ENCODE assay signal across 16 cellular contexts in genomic region chr1:170729608-170730378, GRCh38.
DNase-seq lines count a peak whose midpoint lies in the region; ATAC-seq and TF ChIP-seq lines count a peak whose summit lies in the region.
"Had no signal": no experiment of that assay in that cellular context is flagged by ENCODE, and none has a peak within 500 bp of the region (broad histone marks: within the 10 kb centered on the region; RNA-seq: fewer than 3 reads in every experiment).

No MANE protein-coding gene starts in this region.

- H3K27ac ChIP-seq in ascending aorta (peak overlapping the region; percentile 75 to 82), gastrocnemius medialis (peak overlapping the region; percentile 85 to 95 (median 90)), substantia nigra (ENCODE audit: low read depth, low read length, poor library complexity, severe bottlenecking) (no peak overlapping the region)

- peak; percentile 25 to 65 for TF ChIP-seq POLR2A in gastrocnemius medialis (IDR thresholded peaks at IDR 0.05)

- peak; percentile 91 to 92 for ATAC-seq in gastrocnemius medialis
- ATAC-seq in GM18502 (IDR thresholded peaks at IDR 0.05; ENCODE audit: poor library complexity, unreplicated experiment): no peak
- ATAC-seq in GM21619 (IDR thresholded peaks at IDR 0.05; ENCODE audit: unreplicated experiment): no peak
- ATAC-seq: stimulated activated naive B cell treated with anti-CD40 and anti-IgM and Interleukin-4, amounts not matched to agents 10 μg/mL and 1 μg/mL and 100 μg/mL, for 72 hours had no signal

- H3K4me1 ChIP-seq in ascending aorta (peaks cover 4 to 8% of the 10 kb centered on the region in 2 donors), gastrocnemius medialis (peaks cover 65 to 71% of the 10 kb centered on the region in 2 donors)

- in situ Hi-C loops in gastrocnemius medialis (cut with MboI; ENCODE audit: low sequenced_read_pairs in 4 of 4): loop anchor here in 1 of 4 donors (25.0 kb wide), 1 partner anchor 1242 kb away; the partner anchor contains the start of gene SLC19A2

- intact Hi-C loops in ascending aorta (cut with DNase I): loop anchor here (2.0 to 10.0 kb wide), 2 partner anchors 17 to 45 kb away; no protein-coding TSS in a partner anchor
- intact Hi-C loops in gastrocnemius medialis (cut with DNase I; ENCODE audit: low total_unique reads): loop anchor here (2.0 to 10.0 kb wide), 3 partner anchors 33 to 1245 kb away; partner anchors contain the start of genes SCYL3 and SLC19A2

- peaks cover 8 to 23% of the 10 kb centered on the region in 2 donors for H3K36me3 ChIP-seq in ascending aorta
- no peaks in the 10 kb centered on the region for H3K36me3 ChIP-seq in gastrocnemius medialis

- H3K9me3 ChIP-seq in ascending aorta: no peaks in the 10 kb centered on the region
- no peaks in the 10 kb centered on the region for H3K9me3 ChIP-seq in gastrocnemius medialis

- H3K4me3 ChIP-seq in AG10803 (ENCODE audit: low read length) (no peak overlapping the region), ascending aorta (no peak overlapping the region), gastrocnemius medialis (peak overlapping the region; percentile 21 to 37 (median 30))

- peak; percentile 80 for DNase-seq in AG10803 (ENCODE audit: low read depth)
- peak in 1 of 2 donors; percentile 72 for DNase-seq in ascending aorta (ENCODE audit: low spot score in 2 of 2)
- DNase-seq in fibroblast of the conjunctiva (ENCODE audit: low read depth): peak; percentile 57
- DNase-seq in gastrocnemius medialis: peak; percentile 87 to 89
- no peak for DNase-seq in substantia nigra (lab: John Stamatoyannopoulos, UW)
- no peak for DNase-seq in activated CD8-positive, alpha-beta memory T cell treated with anti-CD3 and anti-CD28 coated beads for 24 hours
- DNase-seq: activated CD4-positive, alpha-beta T cell treated with anti-CD3 and anti-CD28 coated beads for 48 hours; activated naive CD4-positive, alpha-beta T cell treated with anti-CD3 and anti-CD28 coated beads, Interleukin-2, amount 50 U/mL, for 16 hours; AML-193; kidney; midbrain; NCI-H1436 treated with DMSO at 0.1 percent for 48 hours; NCI-H226; stimulated activated naive B cell treated with anti-CD40 and anti-IgM and Interleukin-4, amounts not matched to agents 10 μg/mL and 1 μg/mL and 100 μg/mL, for 72 hours had no signal

- H3K27me3 ChIP-seq in ascending aorta (no peaks in the 10 kb centered on the region), gastrocnemius medialis (no peaks in the 10 kb centered on the region)

- TF ChIP-seq CTCF in AG10803 (conservative IDR thresholded peaks at IDR 0.05; ENCODE audit: low read length): no peak
- no peak for TF ChIP-seq CTCF in ascending aorta (IDR thresholded peaks at IDR 0.05)
- no peak for TF ChIP-seq CTCF in gastrocnemius medialis (IDR thresholded peaks at IDR 0.05 in 4 of 5, conservative IDR thresholded peaks at IDR 0.05 in 1 of 5)

Comparison
In these comparisons a context has a peak if more than half of its experiments do, and no peak if none do; other contexts are left out.
1. DNase-seq: peak in AG10803 (single experiment), fibroblast of the conjunctiva (single experiment) and gastrocnemius medialis (2 of 2); none in substantia nigra (0 of 49) and activated CD8-positive, alpha-beta memory T cell treated with anti-CD3 and anti-CD28 coated beads for 24 hours (single experiment).
2. H3K4me3 ChIP-seq: peak in gastrocnemius medialis (4 of 4); none in AG10803 (single experiment) and ascending aorta (0 of 2).
3. ATAC-seq: peak in gastrocnemius medialis (2 of 2); none in GM18502 (single experiment) and GM21619 (single experiment).